26 cellular contexts compared by ENCODE assay signal in the genomic region with DNA sequence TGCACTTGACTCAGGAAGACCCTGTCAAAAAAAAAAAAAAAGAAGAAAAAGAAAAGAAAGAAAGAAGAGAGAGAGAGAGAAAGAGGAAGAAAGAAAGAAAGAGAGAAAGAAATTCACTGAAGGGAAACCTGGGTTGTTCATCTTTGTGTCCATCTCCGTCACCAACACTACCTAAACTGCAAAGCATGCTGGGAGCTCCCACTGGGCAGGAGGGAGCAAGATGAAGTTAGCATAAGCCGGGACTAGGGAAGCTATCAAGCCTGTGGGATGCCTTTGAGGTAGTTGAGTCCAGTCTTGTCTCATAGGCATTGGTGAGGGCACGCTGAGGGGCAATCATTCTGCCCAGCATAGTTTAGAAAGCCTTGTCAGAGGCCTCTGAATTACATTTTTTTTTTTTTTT. TPM values are rescaled to one million over a fixed set of nuclear protein-coding genes. Genes with fewer than 3 reads are reported as not detected.
A peak's percentile ranks its signal among the peaks of the same experiment; 100 is the strongest.
DNase-seq lines count a peak whose midpoint lies in the region; ATAC-seq and TF ChIP-seq lines count a peak whose summit lies in the region.
"Had no signal": no experiment of that assay in that cellular context is flagged by ENCODE, and none has a peak within 500 bp of the region (broad histone marks: within the 10 kb centered on the region; RNA-seq: fewer than 3 reads in every experiment).

No MANE protein-coding gene starts in this region.

- H3K79me1 ChIP-seq in trophoblast cell (ENCODE audit: low read length) = peaks cover 8% of the 10 kb centered on the region

- H3K9me3 ChIP-seq in heart right ventricle (no peaks in the 10 kb centered on the region), trophoblast cell (ENCODE audit: insufficient read depth, low read depth, low read length) (no peaks in the 10 kb centered on the region)
- H3K9me3 ChIP-seq: colonic mucosa, gastroesophageal sphincter, pancreas, right atrium auricular region, upper lobe of left lung had no signal

- H3K14ac ChIP-seq in trophoblast cell (ENCODE audit: low read length) = no peak overlapping the region

- intact Hi-C loops in cardiac septum (cut with DNase I) = no loop called here
- intact Hi-C loops in heart right ventricle (cut with DNase I) = no loop called here

- H4K12ac ChIP-seq in trophoblast cell (ENCODE audit: low read depth, low read length) = no peak overlapping the region

- H4K91ac ChIP-seq in trophoblast cell (ENCODE audit: low read depth, low read length) = no peak overlapping the region

- H3K9ac ChIP-seq in trophoblast cell (ENCODE audit: low read length) = no peak overlapping the region

- no peak overlapping the region for H3K4me3 Mint-ChIP-seq in stimulated activated naive CD8-positive, alpha-beta T cell treated with anti-CD3 and anti-CD28 coated beads, Interleukin-15, amount 100 ng/mL, for 72 hours
- H3K4me3 Mint-ChIP-seq: activated T-cell treated with anti-CD3 and anti-CD28 coated beads, Interleukin-2, amount 50 U/mL, for 24 hours; natural killer cell treated with Interleukin-12 subunit alpha and Interleukin-12 subunit beta and Interleukin-15 and Interleukin-18, amount 100 ng/mL, for 72 hours; WTC11 had no signal

- 85 to 88% methylated on average over 3 of the region's 3 CpGs for WGBS in heart right ventricle, 2 donors
- no CpG with 5 or more reads among the region's 3 CpGs for WGBS in trophoblast cell (ENCODE audit: extremely low coverage, insufficient coverage, insufficient read length)

- H2AFZ ChIP-seq in trophoblast cell (ENCODE audit: insufficient read depth, low read length, poor library complexity) = no peak overlapping the region

- H3K4ac ChIP-seq in trophoblast cell (ENCODE audit: low read depth, low read length) = no peak overlapping the region

- H3K36me3 ChIP-seq in heart right ventricle = no peaks in the 10 kb centered on the region
- H3K36me3 ChIP-seq in trophoblast cell (ENCODE audit: control insufficient read depth in 1 of 2, insufficient read depth in 2 of 2, low read length in 2 of 2) = no peaks in the 10 kb centered on the region
- H3K36me3 ChIP-seq: colonic mucosa, gastroesophageal sphincter, pancreas, right atrium auricular region, upper lobe of left lung had no signal

- H3K79me2 ChIP-seq in trophoblast cell (ENCODE audit: control insufficient read depth, insufficient read depth, low read length, poor library complexity) = no peaks in the 10 kb centered on the region

- TF ChIP-seq CTCF in heart right ventricle (IDR thresholded peaks at IDR 0.05) (no peak), GM13977 (IDR thresholded peaks at IDR 0.05; ENCODE audit: extremely low read depth, insufficient read depth, missing control alignments) (no peak)

- H3K23ac ChIP-seq in trophoblast cell (ENCODE audit: low read length) = no peak overlapping the region

- no peak overlapping the region for H4K8ac ChIP-seq in trophoblast cell (ENCODE audit: low read depth, low read length)

- H3K27me3 ChIP-seq in heart right ventricle (no peaks in the 10 kb centered on the region), trophoblast cell (ENCODE audit: insufficient read depth, low read length) (no peaks in the 10 kb centered on the region)
- H3K27me3 ChIP-seq: colonic mucosa, gastroesophageal sphincter, pancreas, right atrium auricular region, upper lobe of left lung had no signal

- no peaks in the 10 kb centered on the region for H3K9me3 Mint-ChIP-seq in stimulated activated naive CD8-positive, alpha-beta T cell treated with anti-CD3 and anti-CD28 coated beads, Interleukin-15, amount 100 ng/mL, for 72 hours
- H3K9me3 Mint-ChIP-seq: activated T-cell treated with anti-CD3 and anti-CD28 coated beads, Interleukin-2, amount 50 U/mL, for 24 hours; natural killer cell treated with Interleukin-12 subunit alpha and Interleukin-12 subunit beta and Interleukin-15 and Interleukin-18, amount 100 ng/mL, for 72 hours; WTC11 had no signal

- H3K4me3 ChIP-seq in heart right ventricle (no peak overlapping the region), trophoblast cell (ENCODE audit: low read depth, low read length) (no peak overlapping the region)
- H3K4me3 ChIP-seq: colonic mucosa, gastroesophageal sphincter, pancreas, right atrium auricular region, upper lobe of left lung had no signal

- H3K27me3 Mint-ChIP-seq in stimulated activated naive CD8-positive, alpha-beta T cell treated with anti-CD3 and anti-CD28 coated beads, Interleukin-15, amount 100 ng/mL, for 72 hours = no peaks in the 10 kb centered on the region
- H3K27me3 Mint-ChIP-seq: activated T-cell treated with anti-CD3 and anti-CD28 coated beads, Interleukin-2, amount 50 U/mL, for 24 hours had no signal

- H2BK5ac ChIP-seq in trophoblast cell (ENCODE audit: low read depth, low read length, poor library complexity) = no peak overlapping the region

- H3K27ac ChIP-seq in heart right ventricle (no peak overlapping the region), trophoblast cell (ENCODE audit: low read depth, low read length) (no peak overlapping the region)
- H3K27ac ChIP-seq: colonic mucosa, gastroesophageal sphincter, pancreas, right atrium auricular region, upper lobe of left lung had no signal

- DNase-seq in cardiac septum (ENCODE audit: low spot score) = peak; percentile 4
- DNase-seq in heart right ventricle = no peak
- DNase-seq in activated CD8-positive, alpha-beta memory T cell treated with anti-CD3 and anti-CD28 coated beads, Interleukin-2, amount 50 U/mL, for 48 hours = peak; percentile 30
- DNase-seq in trophoblast cell = no peak
- no peak for DNase-seq in GM13977 (ENCODE audit: low spot score)
- no peak for DNase-seq in NCI-H146 treated with DMSO at 0.1 percent for 48 hours (lab: John Stamatoyannopoulos, UW; ENCODE audit: unreplicated experiment)
- no peak for DNase-seq in stimulated activated naive CD8-positive, alpha-beta T cell treated with anti-CD3 and anti-CD28 coated beads, Interleukin-15, amount 100 ng/mL, for 72 hours
- no peak for DNase-seq in NCI-H187 (lab: John Stamatoyannopoulos, UW)
- DNase-seq: activated naive CD4-positive, alpha-beta T cell treated with Interleukin-2 at 50 U/mL for 16 hours; amygdala; Calu3; colonic mucosa; HCEC 1CT; OCI-M1; Right ventricle myocardium superior; stimulated activated CD4-positive, alpha-beta T cell treated with anti-CD3 and anti-CD28 coated beads, Interleukin-12 subunit alpha, Interleukin-12 subunit beta, amount 100 ng/mL, for 4 hours; SW 1271; T1000 had no signal

- H2BK120ac ChIP-seq in trophoblast cell (ENCODE audit: insufficient read depth, low read length, poor library complexity) = no peak overlapping the region

- ATAC-seq in heart right ventricle = no peak
- ATAC-seq in stimulated activated naive CD8-positive, alpha-beta T cell treated with anti-CD3 and anti-CD28 coated beads, Interleukin-15, amount 100 ng/mL, for 72 hours = no peak
- ATAC-seq: gastroesophageal sphincter; natural killer cell treated with Interleukin-12 subunit alpha and Interleukin-12 subunit beta and Interleukin-15 and Interleukin-18, amount 100 ng/mL, for 72 hours; pancreas; WTC11 had no signal

- H3K4me2 ChIP-seq in trophoblast cell (ENCODE audit: low read length) = no peak overlapping the region

- no peak overlapping the region for H3K18ac ChIP-seq in trophoblast cell (ENCODE audit: low read length)

- no peak overlapping the region for H2AK5ac ChIP-seq in trophoblast cell (ENCODE audit: low read length)

- H2BK12ac ChIP-seq in trophoblast cell (ENCODE audit: low read length) = peak overlapping the region; percentile 69

- in situ Hi-C loops in GM13977 (cut with MboI; ENCODE audit: low pct_unique_long_range_greater_than_20kb, low sequenced_read_pairs, unreplicated experiment) = no loop called here

- H3K27ac Mint-ChIP-seq in stimulated activated naive CD8-positive, alpha-beta T cell treated with anti-CD3 and anti-CD28 coated beads, Interleukin-15, amount 100 ng/mL, for 72 hours = no peak overlapping the region
- H3K27ac Mint-ChIP-seq: activated T-cell treated with anti-CD3 and anti-CD28 coated beads, Interleukin-2, amount 50 U/mL, for 24 hours; natural killer cell treated with Interleukin-12 subunit alpha and Interleukin-12 subunit beta and Interleukin-15 and Interleukin-18, amount 100 ng/mL, for 72 hours; WTC11 had no signal

- H3K4me1 ChIP-seq in heart right ventricle (peaks cover 0 to 11% (median 0%) of the 10 kb centered on the region in 9 donors), trophoblast cell (ENCODE audit: control insufficient read depth in 1 of 2, insufficient read depth in 2 of 2, low read length in 2 of 2) (peaks cover 16 to 23% of the 10 kb centered on the region in 2 experiments)
- H3K4me1 ChIP-seq: colonic mucosa, gastroesophageal sphincter, right atrium auricular region, upper lobe of left lung had no signal

- H3K4me1 Mint-ChIP-seq in stimulated activated naive CD8-positive, alpha-beta T cell treated with anti-CD3 and anti-CD28 coated beads, Interleukin-15, amount 100 ng/mL, for 72 hours = peaks cover 23% of the 10 kb centered on the region

RNA-seq across cellular contexts. Expression of gene CBFB, which starts 7.6 kb away (rescaled TPM):
- total RNA-seq in cardiac septum (33.7 TPM), heart right ventricle (10 to 100 TPM; 22.2 to 36.4 (median 29.8) TPM)
- 10 to 100 TPM; 17.6 to 22.9 TPM for polyA plus RNA-seq in heart right ventricle
- polyA plus RNA-seq in trophoblast cell (2013) = 61.5 and 63.3 TPM in 2 replicates

RNA-seq across cellular contexts. Expression of gene CES4A, which starts 32.9 kb away (rescaled TPM):
- total RNA-seq in cardiac septum (11.9 TPM), heart right ventricle (10 to 100 TPM in 1 of 10 donors, 1 to 10 TPM in 9; 3.8 to 10.4 (median 6.0) TPM)
- 10 to 100 TPM; 12.3 to 20.6 TPM for polyA plus RNA-seq in heart right ventricle
- polyA plus RNA-seq in trophoblast cell (2013) = 0.81 and 0.86 TPM in 2 replicates
- total RNA-seq: Calu3, M059J had no signal

Comparison
In these comparisons a context has a peak if more than half of its experiments do, and no peak if none do; other contexts are left out.
1. DNase-seq: peak in cardiac septum (single experiment) and activated CD8-positive, alpha-beta memory T cell treated with anti-CD3 and anti-CD28 coated beads, Interleukin-2, amount 50 U/mL, for 48 hours (single experiment); none in heart right ventricle (0 of 2), trophoblast cell (0 of 2), GM13977 (single experiment), NCI-H146 treated with DMSO at 0.1 percent for 48 hours (single experiment), stimulated activated naive CD8-positive, alpha-beta T cell treated with anti-CD3 and anti-CD28 coated beads, Interleukin-15, amount 100 ng/mL, for 72 hours (0 of 2) and NCI-H187 (0 of 2).